Comparison of ENCODE assay signal across 1 cellular context in the genomic region with DNA sequence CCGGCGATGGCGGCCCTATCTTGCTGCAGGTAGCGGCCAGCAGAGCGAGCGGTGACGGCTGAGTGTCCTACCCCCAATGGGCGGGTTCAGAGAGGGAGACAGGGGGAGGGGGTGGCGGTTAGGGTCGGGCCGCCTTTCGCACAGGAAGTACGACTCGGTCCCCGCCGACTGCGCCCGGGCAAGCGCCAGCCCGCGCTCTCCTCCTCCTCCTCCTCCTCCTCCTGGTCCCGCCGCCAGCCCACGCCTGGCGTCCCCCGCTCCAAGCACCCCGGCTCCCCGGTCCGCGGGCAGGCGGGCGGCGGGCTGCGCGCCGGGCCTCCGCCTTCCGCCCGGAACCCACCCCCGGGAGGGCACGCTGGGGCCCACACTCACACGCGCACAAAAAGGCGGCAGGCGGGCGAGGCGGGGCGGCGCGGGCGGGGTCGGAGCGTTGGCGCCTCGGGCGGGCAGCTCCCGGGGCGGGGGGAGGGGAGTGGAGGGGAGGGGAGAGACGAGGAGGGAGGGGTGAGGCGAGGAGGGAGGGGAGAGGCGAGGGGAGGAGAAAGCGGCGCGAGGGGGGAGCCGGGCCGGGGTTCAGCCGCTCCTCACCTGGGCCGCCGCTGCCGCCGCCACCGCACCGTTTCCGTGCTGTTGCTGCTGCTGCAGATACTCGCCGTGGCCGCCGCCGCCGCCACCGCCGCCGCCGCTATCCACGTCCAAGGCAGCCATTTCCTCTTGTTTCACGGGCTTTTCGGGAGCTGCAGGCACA.
TF ChIP-seq lines count a peak whose summit lies in the region.

No MANE protein-coding gene starts in this region.

TF ChIP-seq in HEK293, 187 proteins besides CTCF, POLR2A, EP300 and RAD21 (continued from another document and continues in another):
- TF ChIP-seq, protein P1, sequence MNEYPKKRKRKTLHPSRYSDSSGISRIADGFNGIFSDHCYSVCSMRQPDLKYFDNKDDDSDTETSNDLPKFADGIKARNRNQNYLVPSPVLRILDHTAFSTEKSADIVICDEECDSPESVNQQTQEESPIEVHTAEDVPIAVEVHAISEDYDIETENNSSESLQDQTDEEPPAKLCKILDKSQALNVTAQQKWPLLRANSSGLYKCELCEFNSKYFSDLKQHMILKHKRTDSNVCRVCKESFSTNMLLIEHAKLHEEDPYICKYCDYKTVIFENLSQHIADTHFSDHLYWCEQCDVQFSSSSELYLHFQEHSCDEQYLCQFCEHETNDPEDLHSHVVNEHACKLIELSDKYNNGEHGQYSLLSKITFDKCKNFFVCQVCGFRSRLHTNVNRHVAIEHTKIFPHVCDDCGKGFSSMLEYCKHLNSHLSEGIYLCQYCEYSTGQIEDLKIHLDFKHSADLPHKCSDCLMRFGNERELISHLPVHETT (tag by site-specific recombination; IDR thresholded peaks at IDR 0.05), result no peak
- TF ChIP-seq TCF7L2 (IDR thresholded peaks at IDR 0.05; ENCODE audit: borderline replicate concordance, low read depth, low read length) (no peak), FEZF1 (tag by site-specific recombination; IDR thresholded peaks at IDR 0.05) (no peak), ZNF660 (tag by site-specific recombination; IDR thresholded peaks at IDR 0.05) (peak; percentile 82), ZNF48 (tag by site-specific recombination; IDR thresholded peaks at IDR 0.05) (no peak), ZNF677 (tag by site-specific recombination; IDR thresholded peaks at IDR 0.05) (peak; percentile 83), HOXA7 (CRISPR knock-in tag; IDR thresholded peaks at IDR 0.05; ENCODE audit: borderline replicate concordance) (no peak), KLF16 (tag by site-specific recombination; IDR thresholded peaks at IDR 0.05) (peak; percentile 48; the same call in 1 of the 2 replicates), ZNF843 (tag by site-specific recombination; IDR thresholded peaks at IDR 0.05) (no peak), ZNF146 (tag by site-specific recombination; IDR thresholded peaks at IDR 0.05) (no peak), ZNF214 (tag by site-specific recombination; IDR thresholded peaks at IDR 0.05; ENCODE audit: borderline replicate concordance) (no peak), GFI1B (tag by site-specific recombination; IDR thresholded peaks at IDR 0.05) (no peak), ZNF76 (tag by site-specific recombination; IDR thresholded peaks at IDR 0.05; ENCODE audit: borderline replicate concordance, low read depth) (no peak), ZNF416 (tag by site-specific recombination; IDR thresholded peaks at IDR 0.05) (no peak), ZNF777 (tag by site-specific recombination; IDR thresholded peaks at IDR 0.05; ENCODE audit: borderline replicate concordance) (no peak), HOXC10 (CRISPR knock-in tag; IDR thresholded peaks at IDR 0.05) (no peak), ZNF529 (tag by site-specific recombination; IDR thresholded peaks at IDR 0.05; ENCODE audit: insufficient replicate concordance) (no peak), OSR2 (tag by site-specific recombination; IDR thresholded peaks at IDR 0.05) (no peak), ZNF658 (tag by site-specific recombination; IDR thresholded peaks at IDR 0.05) (no peak), ZBTB20 (tag by site-specific recombination; IDR thresholded peaks at IDR 0.05) (peak; percentile 63; the same call in 1 of the 2 replicates), ZNF548 (tag by site-specific recombination; IDR thresholded peaks at IDR 0.05) (no peak), ZNF433 (tag by site-specific recombination; IDR thresholded peaks at IDR 0.05; ENCODE audit: low read depth) (no peak), ZNF629 (tag by site-specific recombination; IDR thresholded peaks at IDR 0.05) (no peak), ZFHX2 (tag by site-specific recombination; conservative IDR thresholded peaks at IDR 0.05) (peak; percentile 92), ZNF701 (tag by site-specific recombination; IDR thresholded peaks at IDR 0.05) (no peak), ZNF211 (tag by site-specific recombination; IDR thresholded peaks at IDR 0.05; ENCODE audit: low read depth) (no peak), ZNF292 (tag by site-specific recombination; IDR thresholded peaks at IDR 0.05; ENCODE audit: borderline replicate concordance, low read depth) (no peak), ZSCAN16 (tag by site-specific recombination; IDR thresholded peaks at IDR 0.05) (no peak), ZNF571 (tag by site-specific recombination; IDR thresholded peaks at IDR 0.05) (no peak), ZNF140 (tag by site-specific recombination; IDR thresholded peaks at IDR 0.05) (no peak), IKZF3 (tag by site-specific recombination; IDR thresholded peaks at IDR 0.05) (peak; percentile 64), ZNF423 (tag by site-specific recombination; IDR thresholded peaks at IDR 0.05) (no peak), ZNF549 (tag by site-specific recombination; IDR thresholded peaks at IDR 0.05) (no peak), YY2 (tag by site-specific recombination; IDR thresholded peaks at IDR 0.05) (no peak), HOXD13 (CRISPR knock-in tag; IDR thresholded peaks at IDR 0.05; ENCODE audit: borderline replicate concordance) (no peak), ZNF223 (tag by site-specific recombination; IDR thresholded peaks at IDR 0.05) (no peak), ZNF621 (tag by site-specific recombination; IDR thresholded peaks at IDR 0.05) (no peak), ZNF530 (tag by site-specific recombination; IDR thresholded peaks at IDR 0.05; ENCODE audit: low read depth) (no peak), OVOL3 (tag by site-specific recombination; IDR thresholded peaks at IDR 0.05) (no peak), ZNF404 (tag by site-specific recombination; IDR thresholded peaks at IDR 0.05) (no peak), ZNF248 (tag by site-specific recombination; IDR thresholded peaks at IDR 0.05) (no peak), ZNF341 (tag by site-specific recombination; IDR thresholded peaks at IDR 0.05; ENCODE audit: low read depth) (no peak), ZNF121 (tag by site-specific recombination; IDR thresholded peaks at IDR 0.05) (no peak), ZNF654 (tag by site-specific recombination; IDR thresholded peaks at IDR 0.05; ENCODE audit: low read depth) (no peak), MZF1 (tag by site-specific recombination; IDR thresholded peaks at IDR 0.05; ENCODE audit: borderline replicate concordance) (no peak; the same call in 1 of the 2 replicates), ZNF37A (tag by site-specific recombination; IDR thresholded peaks at IDR 0.05) (peak; percentile 52; the same call in 1 of the 2 replicates), ZNF184 (tag by site-specific recombination; IDR thresholded peaks at IDR 0.05) (0 out of 2 replicates have a peak, but pooled peaks have one; percentile 34), ZNF561 (tag by site-specific recombination; IDR thresholded peaks at IDR 0.05; ENCODE audit: borderline replicate concordance) (peak; percentile 88; the same call in 1 of the 2 replicates), YY1 (tag by site-specific recombination; IDR thresholded peaks at IDR 0.05) (no peak), ZNF473 (tag by site-specific recombination; IDR thresholded peaks at IDR 0.05) (no peak), ZXDB (tag by site-specific recombination; IDR thresholded peaks at IDR 0.05) (no peak), ZNF311 (tag by site-specific recombination; IDR thresholded peaks at IDR 0.05; ENCODE audit: borderline replicate concordance) (no peak)
- TF ChIP-seq, protein P2, sequence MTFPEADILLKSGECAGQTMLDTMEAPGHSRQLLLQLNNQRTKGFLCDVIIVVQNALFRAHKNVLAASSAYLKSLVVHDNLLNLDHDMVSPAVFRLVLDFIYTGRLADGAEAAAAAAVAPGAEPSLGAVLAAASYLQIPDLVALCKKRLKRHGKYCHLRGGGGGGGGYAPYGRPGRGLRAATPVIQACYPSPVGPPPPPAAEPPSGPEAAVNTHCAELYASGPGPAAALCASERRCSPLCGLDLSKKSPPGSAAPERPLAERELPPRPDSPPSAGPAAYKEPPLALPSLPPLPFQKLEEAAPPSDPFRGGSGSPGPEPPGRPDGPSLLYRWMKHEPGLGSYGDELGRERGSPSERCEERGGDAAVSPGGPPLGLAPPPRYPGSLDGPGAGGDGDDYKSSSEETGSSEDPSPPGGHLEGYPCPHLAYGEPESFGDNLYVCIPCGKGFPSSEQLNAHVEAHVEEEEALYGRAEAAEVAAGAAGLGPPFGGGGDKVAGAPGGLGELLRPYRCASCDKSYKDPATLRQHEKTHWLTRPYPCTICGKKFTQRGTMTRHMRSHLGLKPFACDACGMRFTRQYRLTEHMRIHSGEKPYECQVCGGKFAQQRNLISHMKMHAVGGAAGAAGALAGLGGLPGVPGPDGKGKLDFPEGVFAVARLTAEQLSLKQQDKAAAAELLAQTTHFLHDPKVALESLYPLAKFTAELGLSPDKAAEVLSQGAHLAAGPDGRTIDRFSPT (tag by site-specific recombination; IDR thresholded peaks at IDR 0.05), result no peak
- TF ChIP-seq, protein P3, sequence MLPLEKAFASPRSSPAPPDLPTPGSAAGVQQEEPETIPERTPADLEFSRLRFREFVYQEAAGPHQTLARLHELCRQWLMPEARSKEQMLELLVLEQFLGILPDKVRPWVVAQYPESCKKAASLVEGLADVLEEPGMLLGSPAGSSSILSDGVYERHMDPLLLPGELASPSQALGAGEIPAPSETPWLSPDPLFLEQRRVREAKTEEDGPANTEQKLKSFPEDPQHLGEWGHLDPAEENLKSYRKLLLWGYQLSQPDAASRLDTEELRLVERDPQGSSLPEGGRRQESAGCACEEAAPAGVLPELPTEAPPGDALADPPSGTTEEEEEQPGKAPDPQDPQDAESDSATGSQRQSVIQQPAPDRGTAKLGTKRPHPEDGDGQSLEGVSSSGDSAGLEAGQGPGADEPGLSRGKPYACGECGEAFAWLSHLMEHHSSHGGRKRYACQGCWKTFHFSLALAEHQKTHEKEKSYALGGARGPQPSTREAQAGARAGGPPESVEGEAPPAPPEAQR (tag by site-specific recombination; IDR thresholded peaks at IDR 0.05), result no peak
- TF ChIP-seq, protein P4, sequence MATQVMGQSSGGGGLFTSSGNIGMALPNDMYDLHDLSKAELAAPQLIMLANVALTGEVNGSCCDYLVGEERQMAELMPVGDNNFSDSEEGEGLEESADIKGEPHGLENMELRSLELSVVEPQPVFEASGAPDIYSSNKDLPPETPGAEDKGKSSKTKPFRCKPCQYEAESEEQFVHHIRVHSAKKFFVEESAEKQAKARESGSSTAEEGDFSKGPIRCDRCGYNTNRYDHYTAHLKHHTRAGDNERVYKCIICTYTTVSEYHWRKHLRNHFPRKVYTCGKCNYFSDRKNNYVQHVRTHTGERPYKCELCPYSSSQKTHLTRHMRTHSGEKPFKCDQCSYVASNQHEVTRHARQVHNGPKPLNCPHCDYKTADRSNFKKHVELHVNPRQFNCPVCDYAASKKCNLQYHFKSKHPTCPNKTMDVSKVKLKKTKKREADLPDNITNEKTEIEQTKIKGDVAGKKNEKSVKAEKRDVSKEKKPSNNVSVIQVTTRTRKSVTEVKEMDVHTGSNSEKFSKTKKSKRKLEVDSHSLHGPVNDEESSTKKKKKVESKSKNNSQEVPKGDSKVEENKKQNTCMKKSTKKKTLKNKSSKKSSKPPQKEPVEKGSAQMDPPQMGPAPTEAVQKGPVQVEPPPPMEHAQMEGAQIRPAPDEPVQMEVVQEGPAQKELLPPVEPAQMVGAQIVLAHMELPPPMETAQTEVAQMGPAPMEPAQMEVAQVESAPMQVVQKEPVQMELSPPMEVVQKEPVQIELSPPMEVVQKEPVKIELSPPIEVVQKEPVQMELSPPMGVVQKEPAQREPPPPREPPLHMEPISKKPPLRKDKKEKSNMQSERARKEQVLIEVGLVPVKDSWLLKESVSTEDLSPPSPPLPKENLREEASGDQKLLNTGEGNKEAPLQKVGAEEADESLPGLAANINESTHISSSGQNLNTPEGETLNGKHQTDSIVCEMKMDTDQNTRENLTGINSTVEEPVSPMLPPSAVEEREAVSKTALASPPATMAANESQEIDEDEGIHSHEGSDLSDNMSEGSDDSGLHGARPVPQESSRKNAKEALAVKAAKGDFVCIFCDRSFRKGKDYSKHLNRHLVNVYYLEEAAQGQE (tag by site-specific recombination; IDR thresholded peaks at IDR 0.05), result no peak
- TF ChIP-seq, protein P5, sequence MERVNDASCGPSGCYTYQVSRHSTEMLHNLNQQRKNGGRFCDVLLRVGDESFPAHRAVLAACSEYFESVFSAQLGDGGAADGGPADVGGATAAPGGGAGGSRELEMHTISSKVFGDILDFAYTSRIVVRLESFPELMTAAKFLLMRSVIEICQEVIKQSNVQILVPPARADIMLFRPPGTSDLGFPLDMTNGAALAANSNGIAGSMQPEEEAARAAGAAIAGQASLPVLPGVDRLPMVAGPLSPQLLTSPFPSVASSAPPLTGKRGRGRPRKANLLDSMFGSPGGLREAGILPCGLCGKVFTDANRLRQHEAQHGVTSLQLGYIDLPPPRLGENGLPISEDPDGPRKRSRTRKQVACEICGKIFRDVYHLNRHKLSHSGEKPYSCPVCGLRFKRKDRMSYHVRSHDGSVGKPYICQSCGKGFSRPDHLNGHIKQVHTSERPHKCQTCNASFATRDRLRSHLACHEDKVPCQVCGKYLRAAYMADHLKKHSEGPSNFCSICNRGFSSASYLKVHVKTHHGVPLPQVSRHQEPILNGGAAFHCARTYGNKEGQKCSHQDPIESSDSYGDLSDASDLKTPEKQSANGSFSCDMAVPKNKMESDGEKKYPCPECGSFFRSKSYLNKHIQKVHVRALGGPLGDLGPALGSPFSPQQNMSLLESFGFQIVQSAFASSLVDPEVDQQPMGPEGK (tag by site-specific recombination; IDR thresholded peaks at IDR 0.05), result peak; percentile 75
- TF ChIP-seq, protein P6, sequence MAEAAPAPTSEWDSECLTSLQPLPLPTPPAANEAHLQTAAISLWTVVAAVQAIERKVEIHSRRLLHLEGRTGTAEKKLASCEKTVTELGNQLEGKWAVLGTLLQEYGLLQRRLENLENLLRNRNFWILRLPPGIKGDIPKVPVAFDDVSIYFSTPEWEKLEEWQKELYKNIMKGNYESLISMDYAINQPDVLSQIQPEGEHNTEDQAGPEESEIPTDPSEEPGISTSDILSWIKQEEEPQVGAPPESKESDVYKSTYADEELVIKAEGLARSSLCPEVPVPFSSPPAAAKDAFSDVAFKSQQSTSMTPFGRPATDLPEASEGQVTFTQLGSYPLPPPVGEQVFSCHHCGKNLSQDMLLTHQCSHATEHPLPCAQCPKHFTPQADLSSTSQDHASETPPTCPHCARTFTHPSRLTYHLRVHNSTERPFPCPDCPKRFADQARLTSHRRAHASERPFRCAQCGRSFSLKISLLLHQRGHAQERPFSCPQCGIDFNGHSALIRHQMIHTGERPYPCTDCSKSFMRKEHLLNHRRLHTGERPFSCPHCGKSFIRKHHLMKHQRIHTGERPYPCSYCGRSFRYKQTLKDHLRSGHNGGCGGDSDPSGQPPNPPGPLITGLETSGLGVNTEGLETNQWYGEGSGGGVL (tag by site-specific recombination; IDR thresholded peaks at IDR 0.05), result peak; percentile 62
- TF ChIP-seq, protein P7, sequence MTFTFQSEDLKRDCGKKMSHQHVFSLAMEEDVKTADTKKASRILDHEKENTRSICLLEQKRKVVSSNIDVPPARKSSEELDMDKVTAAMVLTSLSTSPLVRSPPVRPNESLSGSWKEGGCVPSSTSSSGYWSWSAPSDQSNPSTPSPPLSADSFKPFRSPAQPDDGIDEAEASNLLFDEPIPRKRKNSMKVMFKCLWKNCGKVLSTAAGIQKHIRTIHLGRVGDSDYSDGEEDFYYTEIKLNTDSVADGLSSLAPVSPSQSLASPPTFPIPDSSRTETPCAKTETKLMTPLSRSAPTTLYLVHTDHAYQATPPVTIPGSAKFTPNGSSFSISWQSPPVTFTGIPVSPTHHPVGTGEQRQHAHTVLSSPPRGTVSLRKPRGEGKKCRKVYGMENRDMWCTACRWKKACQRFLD (tag by site-specific recombination; IDR thresholded peaks at IDR 0.05), result no peak
- TF ChIP-seq, protein P8, sequence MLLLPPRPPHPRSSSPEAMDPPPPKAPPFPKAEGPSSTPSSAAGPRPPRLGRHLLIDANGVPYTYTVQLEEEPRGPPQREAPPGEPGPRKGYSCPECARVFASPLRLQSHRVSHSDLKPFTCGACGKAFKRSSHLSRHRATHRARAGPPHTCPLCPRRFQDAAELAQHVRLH (tag by site-specific recombination; IDR thresholded peaks at IDR 0.05), result no peak
